8 cellular contexts compared by ENCODE assay signal in genomic region chr7:47819054-47819920, GRCh38.
DNase-seq lines count a peak whose midpoint lies in the region; ATAC-seq, FAIRE-seq and TF ChIP-seq lines count a peak whose summit lies in the region.

No MANE protein-coding gene starts in this region.

- TF ChIP-seq EP300 in A549 (IDR thresholded peaks at IDR 0.05) (no peak; a peak in 1 of 5 replicates), SK-N-SH (IDR thresholded peaks at IDR 0.05; ENCODE audit: borderline replicate concordance in 1 of 2, low read depth in 1 of 2, low read length in 1 of 2) (no peak)

- peak overlapping the region; percentile 0; the same call in 1 of the 2 replicates for H3K9ac ChIP-seq in SK-N-SH

- H3K36me3 ChIP-seq in SK-N-SH (replicated peaks in 1 of 2; ENCODE audit: control insufficient read depth in 1 of 2, insufficient read depth in 2 of 2, low read length in 1 of 2) = no peaks in the 10 kb centered on the region

- no peak overlapping the region for H3K4me3 ChIP-seq in A549
- H3K4me3 ChIP-seq in LNCaP clone FGC (ENCODE audit: low read depth, low read length) = no peak overlapping the region
- no peak overlapping the region for H3K4me3 ChIP-seq in SK-N-SH (ENCODE audit: low read depth in 2 of 2, low read length in 1 of 2)

- ATAC-seq in A549 (peak; percentile 87 to 88; a peak in 5 of 6 replicates), GM19351 (IDR thresholded peaks at IDR 0.05; ENCODE audit: unreplicated experiment) (no peak)

- H2AFZ ChIP-seq in SK-N-SH (ENCODE audit: low read depth) = no peak overlapping the region

- H3K9me2 ChIP-seq in SK-N-SH = no peaks in the 10 kb centered on the region

- no peak for TF ChIP-seq POLR2A in A549 (IDR thresholded peaks at IDR 0.05; ENCODE audit: low read length)

- H3K9me3 ChIP-seq in A549 = no peaks in the 10 kb centered on the region
- no peaks in the 10 kb centered on the region for H3K9me3 ChIP-seq in SK-N-SH

- 44% methylated on average over 6 of the region's 6 CpGs for WGBS in A549 (ENCODE audit: missing lambda C conversion rate)
- WGBS in SK-N-SH (ENCODE audit: low lambda C conversion rate) = 67% methylated on average over 6 of the region's 6 CpGs

- H3K4me1 ChIP-seq in A549 (peaks cover 48% of the 10 kb centered on the region), SK-N-SH (ENCODE audit: control insufficient read depth in 1 of 2, insufficient read depth in 2 of 2, low read depth in 1 of 2, low read length in 1 of 2) (peaks cover 7 to 14% of the 10 kb centered on the region in 2 experiments; a peak in 2 of 4 replicates)

- H4K20me1 ChIP-seq in SK-N-SH (ENCODE audit: insufficient read depth) = no peaks in the 10 kb centered on the region

- TF ChIP-seq RAD21 in A549 (conservative IDR thresholded peaks at IDR 0.05 in 1 of 2, IDR thresholded peaks at IDR 0.05 in 1 of 2) (peak; percentile 99), SK-N-SH (IDR thresholded peaks at IDR 0.05; ENCODE audit: low read length) (peak; percentile 99)

- POLR2A ChIA-PET in A549 (lab: Yijun Ruan, JAX) = interaction anchor here (0.6 to 1.5 kb wide), 7 partner anchors 56 to 285 kb away, joined by 3 to 5 read pairs (median 3); partner anchors contain the start of gene TNS3
- POLR2A ChIA-PET in SK-N-SH (lab: Yijun Ruan, JAX) = no interaction called here

- DNase-seq in A549 (ENCODE audit: low read depth in 1 of 2, low spot score in 1 of 2) = peak; percentile 72 to 82
- no peak for DNase-seq in LNCaP clone FGC (ENCODE audit: low read depth)
- DNase-seq in SK-N-SH = peak; percentile 81
- DNase-seq in brain pericyte (ENCODE audit: low read depth, low spot score) = peak; percentile 55
- DNase-seq in iris pigment epithelial cell (ENCODE audit: low read depth) = peak; percentile 82
- peak in 3 of 4 experiments; percentile 5 to 23 (median 7) for DNase-seq in stimulated activated CD4-positive, alpha-beta T cell treated with anti-CD3 and anti-CD28 coated beads, Interleukin-1b, Interleukin-23, amount 100 ng/mL, for 24 hours (ENCODE audit: low read depth in 4 of 4, low spot score in 1 of 4)

- H3K79me2 ChIP-seq in SK-N-SH (ENCODE audit: insufficient read depth) = no peaks in the 10 kb centered on the region

- H3K4me2 ChIP-seq in A549 (peak overlapping the region; percentile 29; the same call in 2 of the 3 replicates), SK-N-SH (no peak overlapping the region)

- H3K27ac ChIP-seq in A549 (peak overlapping the region; percentile 79 to 90), SK-N-SH (ENCODE audit: low read depth in 2 of 2, low read length in 1 of 2) (peak overlapping the region; percentile 48 to 66; a peak in 3 of 4 replicates)

- H3K27me3 ChIP-seq in SK-N-SH (ENCODE audit: insufficient read depth) = no peaks in the 10 kb centered on the region

- CTCF ChIA-PET in A549 (lab: Yijun Ruan, JAX) (interaction anchor here (0.6 to 3.8 kb wide), 94 partner anchors 9 to 1767 kb away, joined by 3 to 34 read pairs (median 4); partner anchors contain the start of gene TNS3), SK-N-SH (lab: Yijun Ruan, JAX) (interaction anchor here (0.5 to 16.2 kb wide), 114 partner anchors 9 to 1904 kb away, joined by 3 to 275 read pairs (median 5); no protein-coding TSS in a partner anchor)

- H3F3A ChIP-seq in SK-N-SH (replicated peaks; ENCODE audit: insufficient read depth) = peaks cover 5% of the 10 kb centered on the region

- TF ChIP-seq CTCF in A549 (IDR thresholded peaks at IDR 0.05) = peak; percentile 97
- peak; percentile 88 for TF ChIP-seq CTCF in GM12872 (IDR thresholded peaks at IDR 0.05; ENCODE audit: insufficient read depth, low read depth, low read length)
- peak; percentile 97 for TF ChIP-seq CTCF in LNCaP clone FGC (IDR thresholded peaks at IDR 0.05; ENCODE audit: control insufficient read depth, extremely low read depth, insufficient read depth)
- TF ChIP-seq CTCF in SK-N-SH (IDR thresholded peaks at IDR 0.05) = peak; percentile 100

- FAIRE-seq in A549 (lab: Jason Lieb, UNC) = peak; percentile 84

TF ChIP-seq in A549, 52 proteins besides CTCF, POLR2A, EP300 and RAD21:
- TF ChIP-seq BHLHE40 (IDR thresholded peaks at IDR 0.05; ENCODE audit: low read depth, low read length) (no peak), RCOR1 (IDR thresholded peaks at IDR 0.05; ENCODE audit: low read depth, low read length) (no peak), FOSL2 (IDR thresholded peaks at IDR 0.05) (no peak), FOSL2 (CRISPR knock-in tag; IDR thresholded peaks at IDR 0.05) (peak; percentile 28; the same call in 1 of the 2 replicates), RARB (CRISPR knock-in tag; IDR thresholded peaks at IDR 0.05) (no peak), ZFP36 (IDR thresholded peaks at IDR 0.05; ENCODE audit: borderline replicate concordance, partially characterized antibody) (no peak), SREBF2 (IDR thresholded peaks at IDR 0.05) (no peak), SMC3 (IDR thresholded peaks at IDR 0.05) (peak; percentile 98)

TF ChIP-seq in SK-N-SH, 30 proteins besides CTCF, POLR2A, EP300 and RAD21:
- TF ChIP-seq SMC3 (IDR thresholded peaks at IDR 0.05; ENCODE audit: low read depth, low read length) = peak; percentile 96
- TF ChIP-seq PBX3 (IDR thresholded peaks at IDR 0.05) = no peak
- no peak for TF ChIP-seq CHD2 (IDR thresholded peaks at IDR 0.05; ENCODE audit: low read length, partially characterized antibody)
- no peak for TF ChIP-seq TAF1 (IDR thresholded peaks at IDR 0.05; ENCODE audit: borderline replicate concordance, low read depth, low read length)
- TF ChIP-seq POLR2AphosphoS5 (IDR thresholded peaks at IDR 0.05; ENCODE audit: low read depth, low read length) = no peak
- TF ChIP-seq RCOR1 (IDR thresholded peaks at IDR 0.05; ENCODE audit: low read length) = peak; percentile 46
- TF ChIP-seq IRF3 (IDR thresholded peaks at IDR 0.05; ENCODE audit: low read depth, low read length) = no peak

Comparison
In these comparisons a context has a peak if more than half of its experiments do, and no peak if none do; other contexts are left out.
1. Of the 12 proteins assayed by ChIP-seq in both A549 and SK-N-SH: peak only in A549: none; only in SK-N-SH: RCOR1; in both: CTCF, RAD21 and SMC3; in neither: 7; mixed calls (peak in some experiments, not most) for 1.